ENCODE assay signal across 12 cellular contexts in the genomic region with DNA sequence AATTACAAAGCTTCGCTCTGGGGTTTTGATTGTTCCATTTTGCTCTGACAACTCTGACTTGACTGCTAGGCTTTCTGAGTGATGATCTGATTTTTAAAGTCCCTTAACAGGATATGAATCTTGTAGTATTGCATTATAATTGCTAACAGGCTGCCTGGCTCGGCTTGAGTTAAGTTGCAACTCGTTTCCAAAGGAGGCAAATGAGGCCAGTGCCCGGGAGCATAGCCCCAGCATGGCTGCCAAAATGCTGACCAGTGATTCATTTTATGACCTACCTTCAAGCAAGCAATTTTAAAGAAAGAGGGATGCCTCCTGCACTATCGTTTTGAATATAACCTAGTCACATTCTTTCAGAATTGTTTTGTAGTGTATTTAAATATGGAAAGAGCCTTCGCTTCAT.
DNase-seq lines count a peak whose midpoint lies in the region; ATAC-seq and TF ChIP-seq lines count a peak whose summit lies in the region.
"Had no signal": no experiment of that assay in that cellular context is flagged by ENCODE, and none has a peak within 500 bp of the region (broad histone marks: within the 10 kb centered on the region; RNA-seq: fewer than 3 reads in every experiment).

No MANE protein-coding gene starts in this region.

- peak overlapping the region; percentile 57 for H3K4me3 ChIP-seq in psoas muscle

- ATAC-seq in Right ventricle myocardium inferior, result peak; percentile 85
- peak; percentile 89 for ATAC-seq in Right ventricle myocardium superior (ENCODE audit: poor library complexity)
- ATAC-seq in psoas muscle, result peak; percentile 87 to 97 (median 90)
- ATAC-seq in HG02970 (IDR thresholded peaks at IDR 0.05; ENCODE audit: low FRiP score, unreplicated experiment), result no peak
- ATAC-seq in foreskin keratinocyte, result no peak

- H3K9me3 ChIP-seq in psoas muscle, result no peaks in the 10 kb centered on the region

- H3K27ac ChIP-seq in psoas muscle (peak overlapping the region; percentile 76), foreskin keratinocyte (no peak overlapping the region)

- 21 to 35% (median 30%) methylated on average over 6 of the region's 6 CpGs for WGBS in psoas muscle, 3 donors

- no peaks in the 10 kb centered on the region for H3K36me3 ChIP-seq in psoas muscle (ENCODE audit: insufficient read depth in 1 of 2, low read depth in 1 of 2)

- DNase-seq in Right ventricle myocardium inferior (ENCODE audit: missing footprints) (peak; percentile 73), cardiac septum (ENCODE audit: low spot score) (no peak), Right ventricle myocardium superior (peak; percentile 73), psoas muscle (peak; percentile 82 to 91), foreskin keratinocyte (no peak)
- DNase-seq in stimulated activated CD4-positive, alpha-beta T cell treated with anti-CD3 and anti-CD28 coated beads, Interleukin-4, amount 100 ng/mL, for 24 hours, result no peak
- no peak for DNase-seq in activated naive CD4-positive, alpha-beta T cell treated with anti-CD3 and anti-CD28 coated beads, Interleukin-2, amount 50 U/mL, for 16 hours
- DNase-seq: 8988T; activated B cell treated with CpG ODN at 0.5 μM for 24 hours; NCI-H345; stimulated activated CD4-positive, alpha-beta T cell treated with anti-CD3 and anti-CD28 coated beads, Interleukin-2, amount 100 ng/mL, for 24 hours had no signal

- intact Hi-C loops in Right ventricle myocardium inferior (cut with DNase I) (no loop called here), cardiac septum (cut with DNase I) (no loop called here), Right ventricle myocardium superior (cut with DNase I) (no loop called here), psoas muscle (cut with DNase I) (loop anchor here in 1 of 2 donors (5.0 kb wide), 1 partner anchor 66 kb away; no protein-coding TSS in a partner anchor)

- TF ChIP-seq CTCF in psoas muscle (IDR thresholded peaks at IDR 0.05) (no peak), foreskin keratinocyte (conservative IDR thresholded peaks at IDR 0.05) (no peak)

- no peaks in the 10 kb centered on the region for H3K27me3 ChIP-seq in psoas muscle (ENCODE audit: insufficient read depth in 3 of 3, low read length in 2 of 3)
- peaks cover 14% of the 10 kb centered on the region for H3K27me3 ChIP-seq in foreskin keratinocyte

- H3K4me1 ChIP-seq in psoas muscle (peaks cover 27% of the 10 kb centered on the region), foreskin keratinocyte (no peaks in the 10 kb centered on the region)

Comparison
In these comparisons a context has a peak if more than half of its experiments do, and no peak if none do; other contexts are left out.
1. DNase-seq: peak in Right ventricle myocardium inferior (single experiment), Right ventricle myocardium superior (single experiment) and psoas muscle (2 of 2); none in cardiac septum (single experiment), stimulated activated CD4-positive, alpha-beta T cell treated with anti-CD3 and anti-CD28 coated beads, Interleukin-4, amount 100 ng/mL, for 24 hours (single experiment), foreskin keratinocyte (0 of 2) and activated naive CD4-positive, alpha-beta T cell treated with anti-CD3 and anti-CD28 coated beads, Interleukin-2, amount 50 U/mL, for 16 hours (single experiment).
2. ATAC-seq: peak in Right ventricle myocardium inferior (single experiment), Right ventricle myocardium superior (single experiment) and psoas muscle (4 of 4); none in HG02970 (single experiment) and foreskin keratinocyte (single experiment).